Comparison of ENCODE assay signal across 27 cellular contexts in genomic region chr3:38600551-38600950, GRCh38. TPM values are rescaled to one million over a fixed set of nuclear protein-coding genes. Genes with fewer than 3 reads are reported as not detected.
"Had no signal": no experiment of that assay in that cellular context is flagged by ENCODE, and none has a peak within 500 bp of the region (broad histone marks: within the 10 kb centered on the region; RNA-seq: fewer than 3 reads in every experiment).

No MANE protein-coding gene starts in this region.

- H3K36me3 ChIP-seq: colonic mucosa, ovary, thyroid gland had no signal

- DNase-seq: central memory CD4-positive, alpha-beta T cell; colonic mucosa; effector CD8-positive, alpha-beta T cell; foreskin melanocyte; glutamatergic neuron; hypothalamus; immature natural killer cell; islet precursor cell; kidney glomerular epithelial cell; left ventricle myocardium superior; mucosa of descending colon; naive B cell; nephron progenitor cell; nucleus accumbens; right cardiac atrium; small intestine; stimulated activated CD4-positive, alpha-beta T cell treated with anti-CD3 and anti-CD28 coated beads, Interleukin-12 subunit alpha, Interleukin-12 subunit beta, amount 100 ng/mL, for 4 hours; stimulated activated CD4-positive, alpha-beta T cell treated with anti-CD3 and anti-CD28 coated beads, Interleukin-1b, Interleukin-23, amount 100 ng/mL, for 48 hours; stimulated activated CD4-positive, alpha-beta T cell treated with anti-CD3 and anti-CD28 coated beads, Interleukin-4, amount 100 ng/mL, for 1 hour; stimulated activated CD8-positive, alpha-beta memory T cell treated with anti-CD3 and anti-CD28 coated beads, Interleukin-4, amount 100 ng/mL, for 48 hours; stimulated activated naive CD4-positive, alpha-beta T cell; stimulated activated naive CD8-positive, alpha-beta T cell treated with anti-CD3 and anti-CD28 coated beads, Interleukin-15, amount 100 ng/mL, for 72 hours; thyroid gland had no signal

- H3K9me3 ChIP-seq: colonic mucosa, esophagus muscularis mucosa, mucosa of descending colon, ovary, psoas muscle, thyroid gland had no signal

- H3K4me3 ChIP-seq: colonic mucosa, esophagus muscularis mucosa, lung, mucosa of descending colon, ovary, psoas muscle, thyroid gland had no signal

- ATAC-seq: left ventricle myocardium superior; mucosa of descending colon; psoas muscle; right cardiac atrium; stimulated activated naive CD8-positive, alpha-beta T cell treated with anti-CD3 and anti-CD28 coated beads, Interleukin-15, amount 100 ng/mL, for 72 hours had no signal

- H3K4me1 ChIP-seq: colonic mucosa, esophagus muscularis mucosa, psoas muscle, thyroid gland had no signal

- H3K27ac ChIP-seq: colonic mucosa, esophagus muscularis mucosa, ovary, psoas muscle, thyroid gland had no signal

- H3K27me3 ChIP-seq: colonic mucosa, esophagus muscularis mucosa, ovary, thyroid gland had no signal

RNA-seq across cellular contexts. Expression of gene SCN5A, which starts 48.9 kb away (rescaled TPM):
- polyA plus RNA-seq: immature natural killer cell had no signal
